In the genomic region with DNA sequence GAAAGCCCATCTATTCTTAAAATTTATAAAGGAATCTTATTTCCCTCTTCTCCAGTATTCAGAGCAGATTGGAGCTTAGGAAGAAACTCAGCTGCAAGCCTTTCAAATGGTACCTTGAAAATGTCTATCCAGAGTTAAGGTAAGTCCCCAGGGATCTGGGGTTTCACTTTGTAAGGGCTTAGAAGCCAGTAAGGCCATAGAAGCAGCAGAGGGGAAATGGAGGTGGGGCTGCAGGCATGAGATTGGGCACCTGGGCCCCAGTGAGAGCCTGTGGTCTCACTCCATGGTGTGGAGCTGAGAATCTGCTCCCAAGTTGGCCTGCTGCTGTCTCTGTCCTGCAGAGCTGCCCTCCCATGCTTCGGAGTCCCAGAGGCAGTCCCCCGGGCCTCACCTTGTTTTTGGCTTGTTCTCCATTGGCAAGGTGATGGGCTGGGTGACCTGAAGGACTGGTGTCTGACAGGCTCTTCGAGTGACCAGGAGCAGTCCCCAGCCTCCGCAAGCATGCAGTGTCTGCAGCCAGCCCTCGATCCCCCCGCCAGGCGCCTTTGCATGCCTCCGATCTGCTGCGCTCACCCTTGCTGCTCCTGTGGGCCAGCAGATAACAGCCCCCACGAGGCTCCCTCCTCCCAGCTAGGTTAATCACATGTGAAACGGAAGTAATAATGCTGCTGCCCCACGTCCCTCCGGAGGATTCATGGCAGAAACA, we compare ENCODE assay signal across 32 cellular contexts.
DNase-seq lines count a peak whose midpoint lies in the region; ATAC-seq, FAIRE-seq and TF ChIP-seq lines count a peak whose summit lies in the region.
"Had no signal": no experiment of that assay in that cellular context is flagged by ENCODE, and none has a peak within 500 bp of the region (broad histone marks: within the 10 kb centered on the region; RNA-seq: fewer than 3 reads in every experiment).

No MANE protein-coding gene starts in this region.

- no peak for ATAC-seq in activated CD8-positive, alpha-beta memory T cell treated with anti-CD3 and anti-CD28 coated beads, Interleukin-2, amount 10 ng/mL, durations not matched to agents 7 days and 5 days
- no peak for ATAC-seq in K562
- ATAC-seq in GM21381 (IDR thresholded peaks at IDR 0.05; ENCODE audit: unreplicated experiment), result no peak
- ATAC-seq: activated CD4-positive, alpha-beta T cell treated with anti-CD3 and anti-CD28 coated beads for 36 hours; left lung; Panc1; sciatic nerve had no signal

- H3K36me3 ChIP-seq in KOPT-K1 (ENCODE audit: insufficient read depth, low read length) (peaks cover 89% of the 10 kb centered on the region), K562 (ENCODE audit: control insufficient read depth, insufficient read depth, low read length) (peaks cover 80% of the 10 kb centered on the region), spleen (peaks cover 0 to 85% (median 50%) of the 10 kb centered on the region in 6 donors)

- WGBS in K562 (ENCODE audit: insufficient coverage, low coverage, missing lambda C conversion rate), result 74% methylated on average over 13 of the region's 13 CpGs
- WGBS in spleen, 5 donors, result 85 to 92% (median 91%) methylated on average over 12 to 13 of the region's 13 CpGs

- POLR2A ChIA-PET in K562 (lab: Yijun Ruan, JAX), result interaction anchor here (0.7 to 0.9 kb wide), 3 partner anchors 9 to 721 kb away, joined by 3 to 5 read pairs (median 3); no protein-coding TSS in a partner anchor

- H3K36me3 Mint-ChIP-seq in activated CD8-positive, alpha-beta memory T cell treated with anti-CD3 and anti-CD28 coated beads, Interleukin-2, amount 10 ng/mL, durations not matched to agents 7 days and 5 days, result peaks cover 10% of the 10 kb centered on the region

- CTCF ChIA-PET in activated CD8-positive, alpha-beta memory T cell treated with anti-CD3 and anti-CD28 coated beads, Interleukin-2, amount 10 ng/mL, durations not matched to agents 7 days and 5 days (lab: Charles Lee), result no interaction called here
- CTCF ChIA-PET in K562 (lab: Yijun Ruan, JAX; ENCODE audit: low intra/inter-chr PET ratio), result no interaction called here

- H2AFZ ChIP-seq in K562 (ENCODE audit: low read depth, low read length), result no peak overlapping the region

- H3K4me3 ChIP-seq in K562 (no peak overlapping the region), spleen (no peak overlapping the region)
- H3K4me3 ChIP-seq: esophagus muscularis mucosa, left lung had no signal

- no peaks in the 10 kb centered on the region for H3K9me3 Mint-ChIP-seq in activated CD8-positive, alpha-beta memory T cell treated with anti-CD3 and anti-CD28 coated beads, Interleukin-2, amount 10 ng/mL, durations not matched to agents 7 days and 5 days (ENCODE audit: low read depth)
- H3K9me3 Mint-ChIP-seq: activated T-cell treated with anti-CD3 and anti-CD28 coated beads, Interleukin-2, amount 50 U/mL, for 24 hours; dendritic cell treated with granulocyte-macrophage colony-stimulating factor and Interleukin-4, amounts not matched to agents 40 ng/mL and 50 ng/mL, for 4 days; T-helper 2 cell treated with Interferon-gamma antibody and Interleukin-4, amounts not matched to agents 5 μg/mL and 100 μg/mL, for 36 hours had no signal

- TF ChIP-seq CTCF in K562 (IDR thresholded peaks at IDR 0.05 in 2 of 3, conservative IDR thresholded peaks at IDR 0.05 in 1 of 3; ENCODE audit: insufficient read depth in 2 of 3, low read depth in 1 of 3, low read length in 3 of 3) (no peak), spleen (IDR thresholded peaks at IDR 0.05 in 8 of 11, conservative IDR thresholded peaks at IDR 0.05 in 3 of 11) (no peak)

- H3K9me3 ChIP-seq in KOPT-K1 (ENCODE audit: insufficient read depth, low read length, poor library complexity, severe bottlenecking) (no peaks in the 10 kb centered on the region), K562 (replicated peaks; ENCODE audit: control insufficient read depth, insufficient read depth, low read depth, low read length) (no peaks in the 10 kb centered on the region), spleen (no peaks in the 10 kb centered on the region)
- H3K9me3 ChIP-seq: esophagus muscularis mucosa, left lung, neutrophil had no signal

- intact Hi-C loops in K562 (cut with micrococcal nuclease) (no loop called here), spleen (cut with DNase I; ENCODE audit: low total_unique reads) (no loop called here)

- DNase-seq in activated CD8-positive, alpha-beta memory T cell treated with anti-CD3 and anti-CD28 coated beads for 24 hours, result peak; percentile 38
- no peak for DNase-seq in activated CD8-positive, alpha-beta memory T cell treated with anti-CD3 and anti-CD28 coated beads, Interleukin-2, amount 10 ng/mL, durations not matched to agents 7 days and 5 days
- peak in 1 of 4 experiments; percentile 11 for DNase-seq in K562 (ENCODE audit: extremely low read depth in 1 of 4, low spot score in 3 of 4)
- peak; percentile 62 for DNase-seq in spleen
- no peak for DNase-seq in HPDE6-E6E7 (ENCODE audit: extremely low spot score)
- DNase-seq in OCI-M2 (lab: John Stamatoyannopoulos, UW; ENCODE audit: unreplicated experiment), result no peak
- DNase-seq: activated CD4-positive, alpha-beta T cell treated with anti-CD3 and anti-CD28 coated beads for 36 hours; activated gamma-delta T cell treated with Interleukin-2 at 50 U/mL for 16 hours; activated T-cell treated with anti-CD3 and anti-CD28 coated beads, Interleukin-2, amount 50 U/mL, for 24 hours; central memory CD4-positive, alpha-beta T cell; DMS79 treated with DMSO at 0.1 percent for 48 hours; foreskin fibroblast; mesenchymal stem cell; NCI-H1092 treated with DMSO at 0.1 percent for 48 hours; NCI-H1694 treated with DMSO at 0.1 percent for 48 hours; NCI-H2227 treated with DMSO at 0.1 percent for 48 hours; NCI-H526 treated with DMSO at 0.1 percent for 48 hours; NK-92 treated with Interleukin-12 subunit alpha and Interleukin-12 subunit beta, amount 100 ng/mL, for 24 hours; SIG-M5; stimulated activated CD4-positive, alpha-beta T cell treated with anti-CD3 and anti-CD28 coated beads, Interleukin-12 subunit alpha, Interleukin-12 subunit beta, amount 100 ng/mL, for 4 hours; stimulated activated CD4-positive, alpha-beta T cell treated with anti-CD3 and anti-CD28 coated beads, Interleukin-4, amount 100 ng/mL, for 24 hours; trophoblast cell had no signal

- H3K9ac ChIP-seq in K562 (ENCODE audit: insufficient read depth in 1 of 2, low read depth in 2 of 2, low read length in 2 of 2), result peak overlapping the region in 1 of 2 experiments; percentile 30; a peak in 1 of 4 replicates

- no peak for TF ChIP-seq POLR2A in K562 (conservative IDR thresholded peaks at IDR 0.05)
- TF ChIP-seq POLR2A in spleen (IDR thresholded peaks at IDR 0.05), result no peak

- H3K79me2 ChIP-seq in K562 (ENCODE audit: control insufficient read depth, insufficient read depth, low read length), result no peaks in the 10 kb centered on the region

- H3K4me3 Mint-ChIP-seq in activated CD8-positive, alpha-beta memory T cell treated with anti-CD3 and anti-CD28 coated beads, Interleukin-2, amount 10 ng/mL, durations not matched to agents 7 days and 5 days, result no peak overlapping the region
- H3K4me3 Mint-ChIP-seq: activated CD4-positive, alpha-beta T cell treated with anti-CD3 and anti-CD28 coated beads for 36 hours; activated T-cell treated with anti-CD3 and anti-CD28 coated beads, Interleukin-2, amount 50 U/mL, for 24 hours; dendritic cell treated with granulocyte-macrophage colony-stimulating factor and Interleukin-4, amounts not matched to agents 40 ng/mL and 50 ng/mL, for 4 days; T-helper 2 cell treated with Interferon-gamma antibody and Interleukin-4, amounts not matched to agents 5 μg/mL and 100 μg/mL, for 36 hours had no signal

- in situ Hi-C loops in K562 (cut with MboI), result no loop called here

- H3K27ac ChIP-seq in KOPT-K1 (ENCODE audit: low read depth, low read length, poor library complexity, severe bottlenecking) (peak overlapping the region; percentile 86), K562 (ENCODE audit: extremely low read depth, low read depth, low read length) (no peak overlapping the region), spleen (no peak overlapping the region)
- H3K27ac ChIP-seq: esophagus muscularis mucosa, left lung, neutrophil had no signal

- H3K9me1 ChIP-seq in K562 (ENCODE audit: control insufficient read depth, insufficient read depth, low read length), result no peaks in the 10 kb centered on the region

- H3K4me2 ChIP-seq in K562 (ENCODE audit: insufficient read depth, low read length), result no peak overlapping the region

- no peak for FAIRE-seq in K562 (lab: Jason Lieb, UNC)

- no peak for TF ChIP-seq EP300 in K562 (IDR thresholded peaks at IDR 0.05; ENCODE audit: low read length)

- no peaks in the 10 kb centered on the region for H4K20me1 ChIP-seq in K562 (replicated peaks; ENCODE audit: control insufficient read depth, insufficient read depth, low read length)

- H3K27me3 Mint-ChIP-seq in activated CD8-positive, alpha-beta memory T cell treated with anti-CD3 and anti-CD28 coated beads, Interleukin-2, amount 10 ng/mL, durations not matched to agents 7 days and 5 days, result no peaks in the 10 kb centered on the region
- H3K27me3 Mint-ChIP-seq: activated CD4-positive, alpha-beta T cell treated with anti-CD3 and anti-CD28 coated beads for 36 hours; activated T-cell treated with anti-CD3 and anti-CD28 coated beads, Interleukin-2, amount 50 U/mL, for 24 hours; dendritic cell treated with granulocyte-macrophage colony-stimulating factor and Interleukin-4, amounts not matched to agents 40 ng/mL and 50 ng/mL, for 4 days; progenitor cell of endocrine pancreas had no signal

- H3K4me1 ChIP-seq in K562 (replicated peaks in 1 of 2; ENCODE audit: control insufficient read depth in 2 of 2, insufficient read depth in 2 of 2, low read length in 2 of 2) (peaks cover 1 to 10% of the 10 kb centered on the region in 2 experiments; a peak in 4 of 5 replicates), spleen (no peaks in the 10 kb centered on the region)
- H3K4me1 ChIP-seq: left lung had no signal

- H3K27me3 ChIP-seq in K562 (ENCODE audit: control insufficient read depth in 2 of 2, insufficient read depth in 2 of 2, low read length in 2 of 2), result no peaks in the 10 kb centered on the region
- H3K27me3 ChIP-seq in spleen (replicated peaks in 1 of 7), result no peaks in the 10 kb centered on the region
- H3K27me3 ChIP-seq: esophagus muscularis mucosa, left lung, neutrophil had no signal

- BruUV-seq in K562 (replicated peaks; lab: Mats Ljungman, UMichigan), result no TSS peak

- H3K27ac Mint-ChIP-seq in activated CD8-positive, alpha-beta memory T cell treated with anti-CD3 and anti-CD28 coated beads, Interleukin-2, amount 10 ng/mL, durations not matched to agents 7 days and 5 days, result no peak overlapping the region
- H3K27ac Mint-ChIP-seq: activated CD4-positive, alpha-beta T cell treated with anti-CD3 and anti-CD28 coated beads for 36 hours; activated T-cell treated with anti-CD3 and anti-CD28 coated beads, Interleukin-2, amount 50 U/mL, for 24 hours; dendritic cell treated with granulocyte-macrophage colony-stimulating factor and Interleukin-4, amounts not matched to agents 40 ng/mL and 50 ng/mL, for 4 days; T-helper 2 cell treated with Interferon-gamma antibody and Interleukin-4, amounts not matched to agents 5 μg/mL and 100 μg/mL, for 36 hours had no signal

- TF ChIP-seq RAD21 in K562 (CRISPR knock-in tag; conservative IDR thresholded peaks at IDR 0.05 in 1 of 2, IDR thresholded peaks at IDR 0.05 in 1 of 2), result no peak

- no peaks in the 10 kb centered on the region for H3K4me1 Mint-ChIP-seq in activated CD8-positive, alpha-beta memory T cell treated with anti-CD3 and anti-CD28 coated beads, Interleukin-2, amount 10 ng/mL, durations not matched to agents 7 days and 5 days
- H3K4me1 Mint-ChIP-seq: activated CD4-positive, alpha-beta T cell treated with anti-CD3 and anti-CD28 coated beads for 36 hours had no signal

Comparison
In these comparisons a context has a peak if more than half of its experiments do, and no peak if none do; other contexts are left out.
1. DNase-seq: peak in activated CD8-positive, alpha-beta memory T cell treated with anti-CD3 and anti-CD28 coated beads for 24 hours (single experiment) and spleen (single experiment); none in activated CD8-positive, alpha-beta memory T cell treated with anti-CD3 and anti-CD28 coated beads, Interleukin-2, amount 10 ng/mL, durations not matched to agents 7 days and 5 days (single experiment), HPDE6-E6E7 (single experiment) and OCI-M2 (single experiment).